Comparison of ENCODE assay signal across 26 cellular contexts in the genomic region with DNA sequence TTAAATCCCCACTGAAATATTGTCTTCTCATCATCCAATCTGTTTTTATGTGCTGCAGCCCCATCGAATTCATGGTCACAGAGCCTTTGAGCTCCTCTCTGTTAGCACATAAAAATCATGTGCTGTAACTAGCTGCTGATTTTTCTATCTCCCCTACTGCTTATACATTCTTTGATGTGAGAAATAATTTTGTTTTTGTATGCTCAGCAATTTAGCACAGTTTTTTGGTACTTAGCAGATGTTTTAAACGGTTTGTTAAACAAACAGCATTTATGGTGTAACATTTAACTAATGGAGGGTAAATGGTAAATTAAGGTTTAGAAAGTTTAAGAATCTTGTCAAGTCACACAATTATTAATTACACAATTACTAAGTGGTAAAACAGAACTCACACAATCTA.
"Had no signal": no experiment of that assay in that cellular context is flagged by ENCODE, and none has a peak within 500 bp of the region (broad histone marks: within the 10 kb centered on the region; RNA-seq: fewer than 3 reads in every experiment).

No MANE protein-coding gene starts in this region.

- H3K4me3 ChIP-seq: ascending aorta, breast epithelium, cardiac muscle cell, colonic mucosa had no signal

- H3K36me3 ChIP-seq: ascending aorta, breast epithelium, cardiac muscle cell, colonic mucosa had no signal

- H3K27ac ChIP-seq: ascending aorta, breast epithelium, cardiac muscle cell, colonic mucosa had no signal

- H3K27me3 ChIP-seq: ascending aorta, breast epithelium, cardiac muscle cell, colonic mucosa had no signal

- H3K9me3 ChIP-seq: ascending aorta, colonic mucosa had no signal

- DNase-seq: activated CD4-positive, alpha-beta memory T cell treated with anti-CD3 and anti-CD28 coated beads, Interleukin-2, amount 10 ng/mL, durations not matched to agents 7 days and 5 days; activated CD4-positive, alpha-beta T cell treated with anti-CD3 and anti-CD28 coated beads for 36 hours; activated CD4-positive, alpha-beta T cell treated with anti-CD3 and anti-CD28 coated beads, Interleukin-2, amount 10 ng/mL, durations not matched to agents 24 days and 14 days; activated CD4-positive, alpha-beta T cell treated with anti-CD3 and anti-CD28 coated beads, Interleukin-2, amount 50 U/mL, for 4 hours; activated CD4-positive, CD25-positive, alpha-beta regulatory T cell; activated CD4-positive, CD25-positive, alpha-beta regulatory T cell treated with anti-CD3 and anti-CD28 coated beads, Interleukin-2, amount 50 U/mL, for 72 hours; activated CD8-positive, alpha-beta memory T cell treated with anti-CD3 and anti-CD28 coated beads, Interleukin-2, amount 50 U/mL, for 48 hours; activated gamma-delta T cell; activated naive CD4-positive, alpha-beta T cell; activated naive CD4-positive, alpha-beta T cell treated with anti-CD3 and anti-CD28 coated beads, Interleukin-2, amount 10 ng/mL, durations not matched to agents 7 days and 5 days; activated naive CD8-positive, alpha-beta T cell treated with anti-CD3 and anti-CD28 coated beads, Interleukin-2, amount 10 ng/mL, durations not matched to agents 7 days and 5 days; activated T-cell treated with anti-CD3 and anti-CD28 coated beads for 4 hours; activated T-cell treated with anti-CD3 and anti-CD28 coated beads, Interleukin-2, amount 50 U/mL, for 24 hours; activated T-cell treated with anti-CD3 and anti-CD28 coated beads, Interleukin-2, amount 50 U/mL, for 72 hours; central memory CD4-positive, alpha-beta T cell; cerebellar nuclear complex; colonic mucosa; effector CD8-positive, alpha-beta T cell; foreskin fibroblast; head of caudate nucleus; T-helper 2 cell had no signal

- ATAC-seq: activated CD4-positive, alpha-beta T cell treated with anti-CD3 and anti-CD28 coated beads for 36 hours; activated naive CD4-positive, alpha-beta T cell treated with anti-CD3 and anti-CD28 coated beads, Interleukin-2, amount 50 U/mL, for 72 hours; activated T-cell treated with anti-CD3 and anti-CD28 coated beads, Interleukin-2, amount 50 U/mL, for 72 hours; esophagus mucosa had no signal

- H3K4me1 ChIP-seq: ascending aorta, breast epithelium, colonic mucosa had no signal
